15 cellular contexts compared by ENCODE assay signal in genomic region chr12:111759276-111759675, GRCh38.
"Had no signal": no experiment of that assay in that cellular context is flagged by ENCODE, and none has a peak within 500 bp of the region (broad histone marks: within the 10 kb centered on the region; RNA-seq: fewer than 3 reads in every experiment).

No MANE protein-coding gene starts in this region.

- H3K27ac ChIP-seq: ascending aorta, tibial artery, vagina had no signal

- H3K27me3 ChIP-seq: ascending aorta, tibial artery, vagina had no signal

- H3K4me3 ChIP-seq: ascending aorta, tibial artery, vagina had no signal

- H3K4me3 Mint-ChIP-seq: activated T-helper 17 cell treated with anti-CD3 and anti-CD28 coated beads, Interleukin-2, amount 50 U/mL, for 72 hours; effector memory CD8-positive, alpha-beta T cell; stimulated activated effector memory CD8-positive, alpha-beta T cell treated with anti-CD3 and anti-CD28 coated beads, Interleukin-12 subunit alpha, Interleukin-12 subunit beta, amount 100 ng/mL, for 72 hours had no signal

- DNase-seq: activated CD4-positive, alpha-beta T cell treated with anti-CD3 and anti-CD28 coated beads for 1 hour; activated CD4-positive, alpha-beta T cell treated with anti-CD3 and anti-CD28 coated beads, Interleukin-2, amount 50 U/mL, for 4 hours; activated naive CD4-positive, alpha-beta T cell treated with Interleukin-2 at 50 U/mL for 16 hours; dermis blood vessel endothelial cell; effector memory CD8-positive, alpha-beta T cell; head of caudate nucleus; kidney glomerular epithelial cell; mesenchymal stem cell; stimulated activated CD4-positive, alpha-beta T cell treated with anti-CD3 and anti-CD28 coated beads, Interleukin-12 subunit alpha, Interleukin-12 subunit beta, amount 100 ng/mL, for 4 hours; stimulated activated CD4-positive, alpha-beta T cell treated with anti-CD3 and anti-CD28 coated beads, Interleukin-2, amount 100 ng/mL, for 24 hours; tibial artery had no signal

- H3K4me1 Mint-ChIP-seq: activated T-helper 17 cell treated with anti-CD3 and anti-CD28 coated beads, Interleukin-2, amount 50 U/mL, for 72 hours had no signal

- H3K27ac Mint-ChIP-seq: activated T-helper 17 cell treated with anti-CD3 and anti-CD28 coated beads, Interleukin-2, amount 50 U/mL, for 72 hours; effector memory CD8-positive, alpha-beta T cell; stimulated activated effector memory CD8-positive, alpha-beta T cell treated with anti-CD3 and anti-CD28 coated beads, Interleukin-12 subunit alpha, Interleukin-12 subunit beta, amount 100 ng/mL, for 72 hours had no signal

- ATAC-seq: activated T-helper 17 cell treated with anti-CD3 and anti-CD28 coated beads, Interleukin-2, amount 50 U/mL, for 72 hours; effector memory CD8-positive, alpha-beta T cell; stimulated activated effector memory CD8-positive, alpha-beta T cell treated with anti-CD3 and anti-CD28 coated beads, Interleukin-12 subunit alpha, Interleukin-12 subunit beta, amount 100 ng/mL, for 72 hours had no signal

- H3K9me3 Mint-ChIP-seq: activated T-helper 17 cell treated with anti-CD3 and anti-CD28 coated beads, Interleukin-2, amount 50 U/mL, for 72 hours; effector memory CD8-positive, alpha-beta T cell; stimulated activated effector memory CD8-positive, alpha-beta T cell treated with anti-CD3 and anti-CD28 coated beads, Interleukin-12 subunit alpha, Interleukin-12 subunit beta, amount 100 ng/mL, for 72 hours had no signal
